15 cellular contexts compared by ENCODE assay signal in the genomic region with DNA sequence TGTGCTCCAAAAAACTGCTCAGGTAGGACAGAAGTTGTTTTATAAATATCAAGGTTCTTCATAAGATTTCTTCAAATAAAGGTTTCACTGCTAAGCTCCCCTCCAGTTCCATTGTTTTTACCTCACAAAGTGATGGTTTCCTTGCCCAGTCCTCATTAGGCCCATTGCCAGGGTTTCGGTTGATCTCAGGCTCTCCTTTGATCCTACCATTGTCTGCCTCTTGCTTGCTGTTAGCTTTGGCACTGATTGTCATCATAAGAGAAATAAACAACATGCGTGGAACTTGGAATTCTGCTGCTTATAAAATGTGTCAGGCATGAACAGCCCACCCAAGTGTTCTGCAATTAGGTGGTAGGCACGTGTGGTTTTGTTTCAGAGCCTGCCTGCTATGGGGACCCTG.
"Had no signal": no experiment of that assay in that cellular context is flagged by ENCODE, and none has a peak within 500 bp of the region (broad histone marks: within the 10 kb centered on the region; RNA-seq: fewer than 3 reads in every experiment).

No MANE protein-coding gene starts in this region.

- H3K4me1 Mint-ChIP-seq: activated CD4-positive, alpha-beta T cell treated with anti-CD3 and anti-CD28 coated beads, Interleukin-2, amount 10 ng/mL, durations not matched to agents 7 days and 5 days; central memory CD8-positive, alpha-beta T cell; stimulated activated memory B cell treated with anti-CD40 and anti-IgM and Interleukin-4, amounts not matched to agents 10 μg/mL and 1 μg/mL and 100 μg/mL, for 72 hours had no signal

- H3K36me3 ChIP-seq: brain microvascular endothelial cell had no signal

- H3K27me3 ChIP-seq: brain microvascular endothelial cell had no signal

- H3K36me3 Mint-ChIP-seq: activated naive CD8-positive, alpha-beta T cell; stimulated activated memory B cell treated with anti-CD40 and anti-IgM and Interleukin-4, amounts not matched to agents 10 μg/mL and 1 μg/mL and 100 μg/mL, for 72 hours had no signal

- H3K27me3 Mint-ChIP-seq: stimulated activated memory B cell treated with anti-CD40 and anti-IgM and Interleukin-4, amounts not matched to agents 10 μg/mL and 1 μg/mL and 100 μg/mL, for 72 hours had no signal

- H3K9me3 Mint-ChIP-seq: activated CD4-positive, alpha-beta T cell treated with anti-CD3 and anti-CD28 coated beads, Interleukin-2, amount 10 ng/mL, durations not matched to agents 7 days and 5 days; central memory CD8-positive, alpha-beta T cell; nephron; stimulated activated memory B cell treated with anti-CD40 and anti-IgM and Interleukin-4, amounts not matched to agents 10 μg/mL and 1 μg/mL and 100 μg/mL, for 72 hours had no signal

- ATAC-seq: stimulated activated memory B cell treated with anti-CD40 and anti-IgM and Interleukin-4, amounts not matched to agents 10 μg/mL and 1 μg/mL and 100 μg/mL, for 72 hours had no signal

- H3K27ac Mint-ChIP-seq: activated CD4-positive, alpha-beta T cell treated with anti-CD3 and anti-CD28 coated beads, Interleukin-2, amount 10 ng/mL, durations not matched to agents 7 days and 5 days; activated naive CD8-positive, alpha-beta T cell; stimulated activated memory B cell treated with anti-CD40 and anti-IgM and Interleukin-4, amounts not matched to agents 10 μg/mL and 1 μg/mL and 100 μg/mL, for 72 hours had no signal

- H3K27ac ChIP-seq: brain microvascular endothelial cell, coronary artery had no signal

- H3K4me3 Mint-ChIP-seq: activated CD4-positive, alpha-beta T cell treated with anti-CD3 and anti-CD28 coated beads, Interleukin-2, amount 10 ng/mL, durations not matched to agents 7 days and 5 days; activated naive CD8-positive, alpha-beta T cell; central memory CD8-positive, alpha-beta T cell; nephron; stimulated activated memory B cell treated with anti-CD40 and anti-IgM and Interleukin-4, amounts not matched to agents 10 μg/mL and 1 μg/mL and 100 μg/mL, for 72 hours had no signal

- H3K4me3 ChIP-seq: coronary artery had no signal

- DNase-seq: activated CD4-positive, alpha-beta T cell treated with anti-CD3 and anti-CD28 coated beads, Interleukin-2, amount 10 ng/mL, durations not matched to agents 7 days and 5 days; activated CD8-positive, alpha-beta memory T cell treated with anti-CD3 and anti-CD28 coated beads for 24 hours; activated gamma-delta T cell treated with Interleukin-2 at 50 U/mL for 16 hours; amniotic stem cell; brain microvascular endothelial cell; effector CD4-positive, alpha-beta T cell; foreskin fibroblast; glutamatergic neuron; hypothalamus; occipital lobe had no signal
